In the genomic region with DNA sequence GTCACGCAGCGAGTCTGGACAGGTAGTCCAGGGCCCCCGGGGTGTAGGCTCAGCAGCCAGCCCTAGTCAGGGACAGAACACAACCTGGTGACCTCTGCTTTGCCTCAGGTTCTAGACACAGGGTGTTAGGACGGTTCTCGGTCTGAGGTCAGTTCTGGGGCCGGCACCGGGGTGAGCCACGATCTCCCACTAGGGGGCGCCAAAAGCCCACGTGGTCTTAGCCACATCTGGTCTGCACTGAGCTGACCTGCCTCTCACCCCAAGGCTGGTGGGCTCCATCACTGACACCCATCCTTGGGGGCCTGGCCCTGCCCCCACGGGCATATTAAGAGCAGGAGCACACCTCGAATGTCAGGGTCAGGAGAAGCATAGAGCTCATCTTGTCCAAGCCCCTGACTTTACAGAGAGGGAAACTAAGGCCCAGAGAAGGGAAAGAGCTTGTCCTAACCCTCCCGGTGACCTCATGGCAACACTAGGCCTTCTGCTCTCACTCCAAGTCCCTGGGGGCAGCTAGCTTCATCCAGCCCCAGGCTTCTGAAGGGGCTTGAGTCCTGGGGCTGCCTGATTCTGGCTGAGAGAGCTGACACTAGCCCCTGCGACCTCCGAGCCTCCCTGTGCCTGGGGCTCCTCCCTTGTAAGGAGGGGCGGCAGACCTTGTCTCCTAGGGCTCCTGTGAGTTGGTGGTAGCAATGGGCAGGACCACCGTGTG, we compare ENCODE assay signal across 1 cellular context.
TF ChIP-seq lines count a peak whose summit lies in the region.

No MANE protein-coding gene starts in this region.

TF ChIP-seq in HepG2, 621 proteins besides CTCF, POLR2A, EP300 and RAD21 (continued from another document and continues in another):
- TF ChIP-seq ZKSCAN1 (IDR thresholded peaks at IDR 0.05; ENCODE audit: low read length) (no peak), REPIN1 (CRISPR knock-in tag; IDR thresholded peaks at IDR 0.05; ENCODE audit: borderline replicate concordance, low read depth) (0 out of 2 replicates have a peak, but pooled peaks have one; percentile 25), ZKSCAN5 (CRISPR knock-in tag; IDR thresholded peaks at IDR 0.05) (0 out of 2 replicates have a peak, but pooled peaks have one; percentile 53), TBX3 (IDR thresholded peaks at IDR 0.05; ENCODE audit: borderline replicate concordance) (no peak), HOXA3 (CRISPR knock-in tag; IDR thresholded peaks at IDR 0.05) (0 out of 2 replicates have a peak, but pooled peaks have one; percentile 20), SIX1 (CRISPR knock-in tag; IDR thresholded peaks at IDR 0.05; ENCODE audit: borderline replicate concordance) (no peak), ZFP36L1 (CRISPR knock-in tag; IDR thresholded peaks at IDR 0.05) (no peak), ZNF33A (CRISPR knock-in tag; IDR thresholded peaks at IDR 0.05; ENCODE audit: borderline replicate concordance) (no peak), TP53 (CRISPR knock-in tag; conservative IDR thresholded peaks at IDR 0.05) (no peak), ZNF34 (CRISPR knock-in tag; IDR thresholded peaks at IDR 0.05; ENCODE audit: borderline replicate concordance) (0 out of 2 replicates have a peak, but pooled peaks have one; percentile 35), GABPB1 (CRISPR knock-in tag; IDR thresholded peaks at IDR 0.05) (0 out of 2 replicates have a peak, but pooled peaks have one; percentile 19), ZSCAN31 (CRISPR knock-in tag; IDR thresholded peaks at IDR 0.05; ENCODE audit: low read depth) (0 out of 2 replicates have a peak, but pooled peaks have one; percentile 18), ZNF337 (CRISPR knock-in tag; IDR thresholded peaks at IDR 0.05; ENCODE audit: borderline replicate concordance, low read depth) (no peak), ZNF891 (CRISPR knock-in tag; IDR thresholded peaks at IDR 0.05) (peak; percentile 35; the same call in 1 of the 2 replicates), AGO1 (IDR thresholded peaks at IDR 0.05; ENCODE audit: low read depth, low read length, poor library complexity, severe bottlenecking) (no peak), GABPA (IDR thresholded peaks at IDR 0.05; ENCODE audit: low read depth, low read length) (no peak), GABPA (CRISPR knock-in tag; IDR thresholded peaks at IDR 0.05; ENCODE audit: low read depth) (no peak), KAT8 (CRISPR knock-in tag; IDR thresholded peaks at IDR 0.05) (no peak), ZFP1 (CRISPR knock-in tag; IDR thresholded peaks at IDR 0.05) (no peak), ZNF333 (CRISPR knock-in tag; IDR thresholded peaks at IDR 0.05; ENCODE audit: borderline replicate concordance) (no peak), MEIS1 (CRISPR knock-in tag; IDR thresholded peaks at IDR 0.05; ENCODE audit: borderline replicate concordance) (no peak), MAFG (CRISPR knock-in tag; IDR thresholded peaks at IDR 0.05) (no peak), ZNF792 (CRISPR knock-in tag; IDR thresholded peaks at IDR 0.05) (no peak), ZNF768 (CRISPR knock-in tag; IDR thresholded peaks at IDR 0.05) (peak; percentile 12; the same call in 1 of the 2 replicates), FIP1L1 (IDR thresholded peaks at IDR 0.05; ENCODE audit: borderline replicate concordance, insufficient read depth, low read depth, low read length) (no peak), ERF (CRISPR knock-in tag; IDR thresholded peaks at IDR 0.05) (peak; percentile 37; the same call in 1 of the 2 replicates)
- TF ChIP-seq, protein P1, sequence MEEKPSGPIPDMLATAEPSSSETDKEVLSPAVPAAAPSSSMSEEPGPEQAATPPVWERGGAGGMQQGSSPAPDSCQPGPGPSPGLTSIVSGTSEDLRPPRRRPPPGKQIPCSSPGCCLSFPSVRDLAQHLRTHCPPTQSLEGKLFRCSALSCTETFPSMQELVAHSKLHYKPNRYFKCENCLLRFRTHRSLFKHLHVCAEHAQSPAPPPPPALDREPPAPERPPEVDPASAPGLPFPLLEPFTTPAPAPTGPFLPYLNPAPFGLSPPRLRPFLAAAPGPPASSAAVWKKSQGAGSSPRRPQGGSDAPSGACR (CRISPR knock-in tag; IDR thresholded peaks at IDR 0.05), result no peak
- TF ChIP-seq, protein P2, sequence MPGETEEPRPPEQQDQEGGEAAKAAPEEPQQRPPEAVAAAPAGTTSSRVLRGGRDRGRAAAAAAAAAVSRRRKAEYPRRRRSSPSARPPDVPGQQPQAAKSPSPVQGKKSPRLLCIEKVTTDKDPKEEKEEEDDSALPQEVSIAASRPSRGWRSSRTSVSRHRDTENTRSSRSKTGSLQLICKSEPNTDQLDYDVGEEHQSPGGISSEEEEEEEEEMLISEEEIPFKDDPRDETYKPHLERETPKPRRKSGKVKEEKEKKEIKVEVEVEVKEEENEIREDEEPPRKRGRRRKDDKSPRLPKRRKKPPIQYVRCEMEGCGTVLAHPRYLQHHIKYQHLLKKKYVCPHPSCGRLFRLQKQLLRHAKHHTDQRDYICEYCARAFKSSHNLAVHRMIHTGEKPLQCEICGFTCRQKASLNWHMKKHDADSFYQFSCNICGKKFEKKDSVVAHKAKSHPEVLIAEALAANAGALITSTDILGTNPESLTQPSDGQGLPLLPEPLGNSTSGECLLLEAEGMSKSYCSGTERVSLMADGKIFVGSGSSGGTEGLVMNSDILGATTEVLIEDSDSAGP (CRISPR knock-in tag; IDR thresholded peaks at IDR 0.05; ENCODE audit: borderline replicate concordance), result peak; percentile 57; the same call in 1 of the 2 replicates
- TF ChIP-seq, protein P3, sequence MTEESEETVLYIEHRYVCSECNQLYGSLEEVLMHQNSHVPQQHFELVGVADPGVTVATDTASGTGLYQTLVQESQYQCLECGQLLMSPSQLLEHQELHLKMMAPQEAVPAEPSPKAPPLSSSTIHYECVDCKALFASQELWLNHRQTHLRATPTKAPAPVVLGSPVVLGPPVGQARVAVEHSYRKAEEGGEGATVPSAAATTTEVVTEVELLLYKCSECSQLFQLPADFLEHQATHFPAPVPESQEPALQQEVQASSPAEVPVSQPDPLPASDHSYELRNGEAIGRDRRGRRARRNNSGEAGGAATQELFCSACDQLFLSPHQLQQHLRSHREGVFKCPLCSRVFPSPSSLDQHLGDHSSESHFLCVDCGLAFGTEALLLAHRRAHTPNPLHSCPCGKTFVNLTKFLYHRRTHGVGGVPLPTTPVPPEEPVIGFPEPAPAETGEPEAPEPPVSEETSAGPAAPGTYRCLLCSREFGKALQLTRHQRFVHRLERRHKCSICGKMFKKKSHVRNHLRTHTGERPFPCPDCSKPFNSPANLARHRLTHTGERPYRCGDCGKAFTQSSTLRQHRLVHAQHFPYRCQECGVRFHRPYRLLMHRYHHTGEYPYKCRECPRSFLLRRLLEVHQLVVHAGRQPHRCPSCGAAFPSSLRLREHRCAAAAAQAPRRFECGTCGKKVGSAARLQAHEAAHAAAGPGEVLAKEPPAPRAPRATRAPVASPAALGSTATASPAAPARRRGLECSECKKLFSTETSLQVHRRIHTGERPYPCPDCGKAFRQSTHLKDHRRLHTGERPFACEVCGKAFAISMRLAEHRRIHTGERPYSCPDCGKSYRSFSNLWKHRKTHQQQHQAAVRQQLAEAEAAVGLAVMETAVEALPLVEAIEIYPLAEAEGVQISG (CRISPR knock-in tag; IDR thresholded peaks at IDR 0.05), result 0 out of 2 replicates have a peak, but pooled peaks have one; percentile 18
- TF ChIP-seq, protein P4, sequence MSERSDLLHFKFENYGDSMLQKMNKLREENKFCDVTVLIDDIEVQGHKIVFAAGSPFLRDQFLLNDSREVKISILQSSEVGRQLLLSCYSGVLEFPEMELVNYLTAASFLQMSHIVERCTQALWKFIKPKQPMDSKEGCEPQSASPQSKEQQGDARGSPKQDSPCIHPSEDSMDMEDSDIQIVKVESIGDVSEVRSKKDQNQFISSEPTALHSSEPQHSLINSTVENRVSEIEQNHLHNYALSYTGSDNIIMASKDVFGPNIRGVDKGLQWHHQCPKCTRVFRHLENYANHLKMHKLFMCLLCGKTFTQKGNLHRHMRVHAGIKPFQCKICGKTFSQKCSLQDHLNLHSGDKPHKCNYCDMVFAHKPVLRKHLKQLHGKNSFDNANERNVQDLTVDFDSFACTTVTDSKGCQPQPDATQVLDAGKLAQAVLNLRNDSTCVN (CRISPR knock-in tag; IDR thresholded peaks at IDR 0.05; ENCODE audit: borderline replicate concordance), result no peak
- TF ChIP-seq, protein P5, sequence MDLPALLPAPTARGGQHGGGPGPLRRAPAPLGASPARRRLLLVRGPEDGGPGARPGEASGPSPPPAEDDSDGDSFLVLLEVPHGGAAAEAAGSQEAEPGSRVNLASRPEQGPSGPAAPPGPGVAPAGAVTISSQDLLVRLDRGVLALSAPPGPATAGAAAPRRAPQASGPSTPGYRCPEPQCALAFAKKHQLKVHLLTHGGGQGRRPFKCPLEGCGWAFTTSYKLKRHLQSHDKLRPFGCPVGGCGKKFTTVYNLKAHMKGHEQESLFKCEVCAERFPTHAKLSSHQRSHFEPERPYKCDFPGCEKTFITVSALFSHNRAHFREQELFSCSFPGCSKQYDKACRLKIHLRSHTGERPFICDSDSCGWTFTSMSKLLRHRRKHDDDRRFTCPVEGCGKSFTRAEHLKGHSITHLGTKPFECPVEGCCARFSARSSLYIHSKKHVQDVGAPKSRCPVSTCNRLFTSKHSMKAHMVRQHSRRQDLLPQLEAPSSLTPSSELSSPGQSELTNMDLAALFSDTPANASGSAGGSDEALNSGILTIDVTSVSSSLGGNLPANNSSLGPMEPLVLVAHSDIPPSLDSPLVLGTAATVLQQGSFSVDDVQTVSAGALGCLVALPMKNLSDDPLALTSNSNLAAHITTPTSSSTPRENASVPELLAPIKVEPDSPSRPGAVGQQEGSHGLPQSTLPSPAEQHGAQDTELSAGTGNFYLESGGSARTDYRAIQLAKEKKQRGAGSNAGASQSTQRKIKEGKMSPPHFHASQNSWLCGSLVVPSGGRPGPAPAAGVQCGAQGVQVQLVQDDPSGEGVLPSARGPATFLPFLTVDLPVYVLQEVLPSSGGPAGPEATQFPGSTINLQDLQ (CRISPR knock-in tag; IDR thresholded peaks at IDR 0.05), result no peak
- TF ChIP-seq, protein P6, sequence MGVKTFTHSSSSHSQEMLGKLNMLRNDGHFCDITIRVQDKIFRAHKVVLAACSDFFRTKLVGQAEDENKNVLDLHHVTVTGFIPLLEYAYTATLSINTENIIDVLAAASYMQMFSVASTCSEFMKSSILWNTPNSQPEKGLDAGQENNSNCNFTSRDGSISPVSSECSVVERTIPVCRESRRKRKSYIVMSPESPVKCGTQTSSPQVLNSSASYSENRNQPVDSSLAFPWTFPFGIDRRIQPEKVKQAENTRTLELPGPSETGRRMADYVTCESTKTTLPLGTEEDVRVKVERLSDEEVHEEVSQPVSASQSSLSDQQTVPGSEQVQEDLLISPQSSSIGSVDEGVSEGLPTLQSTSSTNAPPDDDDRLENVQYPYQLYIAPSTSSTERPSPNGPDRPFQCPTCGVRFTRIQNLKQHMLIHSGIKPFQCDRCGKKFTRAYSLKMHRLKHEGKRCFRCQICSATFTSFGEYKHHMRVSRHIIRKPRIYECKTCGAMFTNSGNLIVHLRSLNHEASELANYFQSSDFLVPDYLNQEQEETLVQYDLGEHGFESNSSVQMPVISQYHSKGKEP (CRISPR knock-in tag; IDR thresholded peaks at IDR 0.05), result no peak
- TF ChIP-seq, protein P7, sequence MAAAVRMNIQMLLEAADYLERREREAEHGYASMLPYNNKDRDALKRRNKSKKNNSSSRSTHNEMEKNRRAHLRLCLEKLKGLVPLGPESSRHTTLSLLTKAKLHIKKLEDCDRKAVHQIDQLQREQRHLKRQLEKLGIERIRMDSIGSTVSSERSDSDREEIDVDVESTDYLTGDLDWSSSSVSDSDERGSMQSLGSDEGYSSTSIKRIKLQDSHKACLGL (CRISPR knock-in tag; IDR thresholded peaks at IDR 0.05), result no peak
- TF ChIP-seq, protein P8, sequence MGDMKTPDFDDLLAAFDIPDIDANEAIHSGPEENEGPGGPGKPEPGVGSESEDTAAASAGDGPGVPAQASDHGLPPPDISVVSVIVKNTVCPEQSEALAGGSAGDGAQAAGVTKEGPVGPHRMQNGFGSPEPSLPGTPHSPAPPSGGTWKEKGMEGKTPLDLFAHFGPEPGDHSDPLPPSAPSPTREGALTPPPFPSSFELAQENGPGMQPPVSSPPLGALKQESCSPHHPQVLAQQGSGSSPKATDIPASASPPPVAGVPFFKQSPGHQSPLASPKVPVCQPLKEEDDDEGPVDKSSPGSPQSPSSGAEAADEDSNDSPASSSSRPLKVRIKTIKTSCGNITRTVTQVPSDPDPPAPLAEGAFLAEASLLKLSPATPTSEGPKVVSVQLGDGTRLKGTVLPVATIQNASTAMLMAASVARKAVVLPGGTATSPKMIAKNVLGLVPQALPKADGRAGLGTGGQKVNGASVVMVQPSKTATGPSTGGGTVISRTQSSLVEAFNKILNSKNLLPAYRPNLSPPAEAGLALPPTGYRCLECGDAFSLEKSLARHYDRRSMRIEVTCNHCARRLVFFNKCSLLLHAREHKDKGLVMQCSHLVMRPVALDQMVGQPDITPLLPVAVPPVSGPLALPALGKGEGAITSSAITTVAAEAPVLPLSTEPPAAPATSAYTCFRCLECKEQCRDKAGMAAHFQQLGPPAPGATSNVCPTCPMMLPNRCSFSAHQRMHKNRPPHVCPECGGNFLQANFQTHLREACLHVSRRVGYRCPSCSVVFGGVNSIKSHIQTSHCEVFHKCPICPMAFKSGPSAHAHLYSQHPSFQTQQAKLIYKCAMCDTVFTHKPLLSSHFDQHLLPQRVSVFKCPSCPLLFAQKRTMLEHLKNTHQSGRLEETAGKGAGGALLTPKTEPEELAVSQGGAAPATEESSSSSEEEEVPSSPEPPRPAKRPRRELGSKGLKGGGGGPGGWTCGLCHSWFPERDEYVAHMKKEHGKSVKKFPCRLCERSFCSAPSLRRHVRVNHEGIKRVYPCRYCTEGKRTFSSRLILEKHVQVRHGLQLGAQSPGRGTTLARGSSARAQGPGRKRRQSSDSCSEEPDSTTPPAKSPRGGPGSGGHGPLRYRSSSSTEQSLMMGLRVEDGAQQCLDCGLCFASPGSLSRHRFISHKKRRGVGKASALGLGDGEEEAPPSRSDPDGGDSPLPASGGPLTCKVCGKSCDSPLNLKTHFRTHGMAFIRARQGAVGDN (CRISPR knock-in tag; IDR thresholded peaks at IDR 0.05), result peak; percentile 54
- TF ChIP-seq, protein P9, sequence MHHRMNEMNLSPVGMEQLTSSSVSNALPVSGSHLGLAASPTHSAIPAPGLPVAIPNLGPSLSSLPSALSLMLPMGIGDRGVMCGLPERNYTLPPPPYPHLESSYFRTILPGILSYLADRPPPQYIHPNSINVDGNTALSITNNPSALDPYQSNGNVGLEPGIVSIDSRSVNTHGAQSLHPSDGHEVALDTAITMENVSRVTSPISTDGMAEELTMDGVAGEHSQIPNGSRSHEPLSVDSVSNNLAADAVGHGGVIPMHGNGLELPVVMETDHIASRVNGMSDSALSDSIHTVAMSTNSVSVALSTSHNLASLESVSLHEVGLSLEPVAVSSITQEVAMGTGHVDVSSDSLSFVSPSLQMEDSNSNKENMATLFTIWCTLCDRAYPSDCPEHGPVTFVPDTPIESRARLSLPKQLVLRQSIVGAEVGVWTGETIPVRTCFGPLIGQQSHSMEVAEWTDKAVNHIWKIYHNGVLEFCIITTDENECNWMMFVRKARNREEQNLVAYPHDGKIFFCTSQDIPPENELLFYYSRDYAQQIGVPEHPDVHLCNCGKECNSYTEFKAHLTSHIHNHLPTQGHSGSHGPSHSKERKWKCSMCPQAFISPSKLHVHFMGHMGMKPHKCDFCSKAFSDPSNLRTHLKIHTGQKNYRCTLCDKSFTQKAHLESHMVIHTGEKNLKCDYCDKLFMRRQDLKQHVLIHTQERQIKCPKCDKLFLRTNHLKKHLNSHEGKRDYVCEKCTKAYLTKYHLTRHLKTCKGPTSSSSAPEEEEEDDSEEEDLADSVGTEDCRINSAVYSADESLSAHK (CRISPR knock-in tag; IDR thresholded peaks at IDR 0.05; ENCODE audit: borderline replicate concordance), result no peak
- TF ChIP-seq, protein P10, sequence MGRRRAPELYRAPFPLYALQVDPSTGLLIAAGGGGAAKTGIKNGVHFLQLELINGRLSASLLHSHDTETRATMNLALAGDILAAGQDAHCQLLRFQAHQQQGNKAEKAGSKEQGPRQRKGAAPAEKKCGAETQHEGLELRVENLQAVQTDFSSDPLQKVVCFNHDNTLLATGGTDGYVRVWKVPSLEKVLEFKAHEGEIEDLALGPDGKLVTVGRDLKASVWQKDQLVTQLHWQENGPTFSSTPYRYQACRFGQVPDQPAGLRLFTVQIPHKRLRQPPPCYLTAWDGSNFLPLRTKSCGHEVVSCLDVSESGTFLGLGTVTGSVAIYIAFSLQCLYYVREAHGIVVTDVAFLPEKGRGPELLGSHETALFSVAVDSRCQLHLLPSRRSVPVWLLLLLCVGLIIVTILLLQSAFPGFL (CRISPR knock-in tag; IDR thresholded peaks at IDR 0.05), result no peak
